In genomic region chr1:76595024-76595423, GRCh38 we compare ENCODE assay signal across 26 cellular contexts.
DNase-seq lines count a peak whose midpoint lies in the region; ATAC-seq, FAIRE-seq and TF ChIP-seq lines count a peak whose summit lies in the region.
"Had no signal": no experiment of that assay in that cellular context is flagged by ENCODE, and none has a peak within 500 bp of the region (broad histone marks: within the 10 kb centered on the region; RNA-seq: fewer than 3 reads in every experiment).

No MANE protein-coding gene starts in this region.

- intact Hi-C loops in left colon (cut with DNase I, micrococcal nuclease) (no loop called here), transverse colon (cut with DNase I; ENCODE audit: low total_unique reads) (no loop called here)

- no peaks in the 10 kb centered on the region for H3K27me3 Mint-ChIP-seq in WTC11 (ENCODE audit: low read depth)
- no peaks in the 10 kb centered on the region for H3K27me3 Mint-ChIP-seq in activated CD8-positive, alpha-beta T cell treated with anti-CD3 and anti-CD28 coated beads, Interleukin-2, amount 10 ng/mL, durations not matched to agents 7 days and 5 days (ENCODE audit: low read depth)
- H3K27me3 Mint-ChIP-seq: B cell had no signal

- in situ Hi-C loops in transverse colon (cut with MboI; ENCODE audit: low pct_ligation_motif_present in 1 of 4, low pct_unique_long_range_greater_than_20kb in 1 of 4, low sequenced_read_pairs in 3 of 4): no loop called here

- ATAC-seq in WTC11 (peak; percentile 60), left colon (peak; percentile 97)
- no peak for ATAC-seq in activated CD8-positive, alpha-beta T cell treated with anti-CD3 and anti-CD28 coated beads, Interleukin-2, amount 10 ng/mL, durations not matched to agents 7 days and 5 days
- ATAC-seq: PC-3 had no signal

- no peaks in the 10 kb centered on the region for H3K9me3 ChIP-seq in transverse colon
- H3K9me3 ChIP-seq: HAP-1, SK-N-SH had no signal

- no peak for TF ChIP-seq CTCF in WTC11 (IDR thresholded peaks at IDR 0.05)
- TF ChIP-seq CTCF in transverse colon (IDR thresholded peaks at IDR 0.05): no peak

- DNase-seq in NOMO-1 treated with DMSO at 0.1 percent for 48 hours (lab: John Stamatoyannopoulos, UW; ENCODE audit: unreplicated experiment) (peak; percentile 35), NOMO-1 treated with dmso at 0.1 percent for 144 hours (lab: John Stamatoyannopoulos, UW; ENCODE audit: unreplicated experiment) (no peak), WTC11 (ENCODE audit: low spot score) (no peak), left colon (peak; percentile 24 to 65), transverse colon (peak; percentile 46), frontal cortex (ENCODE audit: low spot score in 2 of 2) (no peak)
- DNase-seq in activated CD8-positive, alpha-beta T cell treated with anti-CD3 and anti-CD28 coated beads, Interleukin-2, amount 10 ng/mL, durations not matched to agents 7 days and 5 days: no peak
- no peak for DNase-seq in activated effector memory CD4-positive, alpha-beta T cell treated with Interleukin-2 at 50 U/mL for 16 hours
- DNase-seq: 8988T, EL, Karpas-422, MM.1S, NCI-H1092 treated with DMSO at 0.1 percent for 48 hours, NCI-H146, NCI-H2029 treated with DMSO at 0.1 percent for 48 hours, NCI-H510A, NCI-H774, PC-3, RPMI8226, SHP77 treated with DMSO at 0.1 percent for 48 hours, SK-N-SH had no signal

- CTCF ChIA-PET in WTC11 (lab: Charles Lee): no interaction called here
- CTCF ChIA-PET in activated CD8-positive, alpha-beta T cell treated with anti-CD3 and anti-CD28 coated beads, Interleukin-2, amount 10 ng/mL, durations not matched to agents 7 days and 5 days (lab: Charles Lee): no interaction called here

- H3K27ac Mint-ChIP-seq in WTC11: no peak overlapping the region
- no peak overlapping the region for H3K27ac Mint-ChIP-seq in activated CD8-positive, alpha-beta T cell treated with anti-CD3 and anti-CD28 coated beads, Interleukin-2, amount 10 ng/mL, durations not matched to agents 7 days and 5 days
- H3K27ac Mint-ChIP-seq: B cell, IgD-negative memory B cell had no signal

- H3K9me3 Mint-ChIP-seq in WTC11: peaks cover 43% of the 10 kb centered on the region
- no peaks in the 10 kb centered on the region for H3K9me3 Mint-ChIP-seq in activated CD8-positive, alpha-beta T cell treated with anti-CD3 and anti-CD28 coated beads, Interleukin-2, amount 10 ng/mL, durations not matched to agents 7 days and 5 days (ENCODE audit: insufficient read depth)

- H3K4me3 ChIP-seq in transverse colon: no peak overlapping the region
- H3K4me3 ChIP-seq: HAP-1 had no signal

- no peak for TF ChIP-seq EP300 in transverse colon (IDR thresholded peaks at IDR 0.05; ENCODE audit: low read depth)

- POLR2A ChIA-PET in WTC11 (lab: Charles Lee): no interaction called here
- POLR2A ChIA-PET in activated CD8-positive, alpha-beta T cell treated with anti-CD3 and anti-CD28 coated beads, Interleukin-2, amount 10 ng/mL, durations not matched to agents 7 days and 5 days (lab: Charles Lee): no interaction called here

- WGBS in transverse colon (ENCODE audit: low coverage in 1 of 2), 2 donors: 67 to 92% methylated on average over 4 of the region's 4 CpGs

- peaks cover 0 to 2% (median 0%) of the 10 kb centered on the region in 4 donors for H3K4me1 ChIP-seq in transverse colon
- H3K4me1 ChIP-seq: HAP-1 had no signal

- H3K36me3 ChIP-seq in transverse colon: no peaks in the 10 kb centered on the region
- H3K36me3 ChIP-seq: HAP-1 had no signal

- peak overlapping the region; percentile 19 to 72 (median 58) for H3K27ac ChIP-seq in transverse colon

- no peaks in the 10 kb centered on the region for H3K27me3 ChIP-seq in transverse colon

- peaks cover 26% of the 10 kb centered on the region for H3K36me3 Mint-ChIP-seq in WTC11
- no peaks in the 10 kb centered on the region for H3K36me3 Mint-ChIP-seq in activated CD8-positive, alpha-beta T cell treated with anti-CD3 and anti-CD28 coated beads, Interleukin-2, amount 10 ng/mL, durations not matched to agents 7 days and 5 days (ENCODE audit: low read depth)

- no peak for FAIRE-seq in frontal cortex (lab: Jason Lieb, UNC)
- FAIRE-seq: GM12892, GM18507 had no signal

- H3K4me1 Mint-ChIP-seq in WTC11: no peaks in the 10 kb centered on the region
- no peaks in the 10 kb centered on the region for H3K4me1 Mint-ChIP-seq in activated CD8-positive, alpha-beta T cell treated with anti-CD3 and anti-CD28 coated beads, Interleukin-2, amount 10 ng/mL, durations not matched to agents 7 days and 5 days (ENCODE audit: low read depth)
- H3K4me1 Mint-ChIP-seq: B cell had no signal

- TF ChIP-seq POLR2A in transverse colon (IDR thresholded peaks at IDR 0.05): no peak

- H3K4me3 Mint-ChIP-seq in WTC11: no peak overlapping the region
- H3K4me3 Mint-ChIP-seq in activated CD8-positive, alpha-beta T cell treated with anti-CD3 and anti-CD28 coated beads, Interleukin-2, amount 10 ng/mL, durations not matched to agents 7 days and 5 days: no peak overlapping the region
- H3K4me3 Mint-ChIP-seq: B cell, IgD-negative memory B cell had no signal

TF ChIP-seq in WTC11, 78 proteins besides CTCF, POLR2A, EP300 and RAD21 (continues in another document):
- TF ChIP-seq MXD4 (CRISPR knock-in tag; IDR thresholded peaks at IDR 0.05; ENCODE audit: borderline replicate concordance) (no peak), ZNF423 (CRISPR knock-in tag; IDR thresholded peaks at IDR 0.05) (no peak), SMAD3 (CRISPR knock-in tag; IDR thresholded peaks at IDR 0.05; ENCODE audit: borderline replicate concordance) (no peak), RORB (CRISPR knock-in tag; IDR thresholded peaks at IDR 0.05) (no peak), NR1H2 (CRISPR knock-in tag; IDR thresholded peaks at IDR 0.05) (no peak), NR3C1 (CRISPR knock-in tag; conservative IDR thresholded peaks at IDR 0.05; ENCODE audit: low read depth) (no peak), FOXK1 (CRISPR knock-in tag; IDR thresholded peaks at IDR 0.05) (no peak), ERG (CRISPR knock-in tag; IDR thresholded peaks at IDR 0.05) (no peak), SOX15 (CRISPR knock-in tag; IDR thresholded peaks at IDR 0.05) (no peak), GTF2I (CRISPR knock-in tag; conservative IDR thresholded peaks at IDR 0.05) (no peak), ZBTB21 (CRISPR knock-in tag; IDR thresholded peaks at IDR 0.05; ENCODE audit: borderline replicate concordance) (no peak), ZNF219 (CRISPR knock-in tag; IDR thresholded peaks at IDR 0.05; ENCODE audit: borderline replicate concordance) (no peak), SMAD4 (CRISPR knock-in tag; IDR thresholded peaks at IDR 0.05) (no peak), ZBTB43 (CRISPR knock-in tag; IDR thresholded peaks at IDR 0.05) (no peak), PREB (CRISPR knock-in tag; IDR thresholded peaks at IDR 0.05; ENCODE audit: borderline replicate concordance) (no peak)

Comparison
In these comparisons a context has a peak if more than half of its experiments do, and no peak if none do; other contexts are left out.
1. DNase-seq: peak in NOMO-1 treated with DMSO at 0.1 percent for 48 hours (single experiment), left colon (2 of 2) and transverse colon (single experiment); none in NOMO-1 treated with dmso at 0.1 percent for 144 hours (single experiment), WTC11 (single experiment), activated CD8-positive, alpha-beta T cell treated with anti-CD3 and anti-CD28 coated beads, Interleukin-2, amount 10 ng/mL, durations not matched to agents 7 days and 5 days (single experiment), frontal cortex (0 of 2) and activated effector memory CD4-positive, alpha-beta T cell treated with Interleukin-2 at 50 U/mL for 16 hours (single experiment).